ENCODE assay signal across 17 cellular contexts in the genomic region with DNA sequence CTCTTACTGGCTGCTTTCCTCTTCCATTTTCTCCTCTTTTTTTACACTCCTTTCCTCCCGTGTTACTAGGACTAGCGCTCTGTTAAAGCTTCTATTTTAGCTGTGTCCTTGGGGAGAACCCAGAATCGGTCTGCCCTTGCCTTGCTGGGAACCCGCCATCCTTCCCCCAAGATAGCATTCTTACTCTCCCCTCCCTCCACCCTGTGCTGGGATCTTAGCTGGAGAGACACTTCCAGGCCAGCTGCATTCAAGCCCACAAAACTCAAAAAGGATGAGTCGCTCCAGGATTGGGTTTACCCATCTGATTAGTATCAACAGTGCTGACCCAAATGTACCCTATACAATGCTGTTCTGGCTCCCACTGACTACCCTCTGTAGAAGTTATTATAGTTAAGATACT.
"Had no signal": no experiment of that assay in that cellular context is flagged by ENCODE, and none has a peak within 500 bp of the region (broad histone marks: within the 10 kb centered on the region; RNA-seq: fewer than 3 reads in every experiment).

No MANE protein-coding gene starts in this region.

- H3K27ac ChIP-seq: coronary artery, gastrocnemius medialis, neutrophil, sigmoid colon, suprapubic skin, tibial artery, upper lobe of left lung, uterus had no signal

- H3K4me1 ChIP-seq: gastrocnemius medialis, sigmoid colon, suprapubic skin, tibial artery, upper lobe of left lung, uterus had no signal

- DNase-seq: effector CD4-positive, alpha-beta T cell; gastrocnemius medialis; glutamatergic neuron; naive B cell; posterior cingulate gyrus; sigmoid colon; small intestine; stimulated activated CD4-positive, alpha-beta T cell treated with anti-CD3 and anti-CD28 coated beads, Interleukin-2, amount 100 ng/mL, for 48 hours; stimulated activated naive CD8-positive, alpha-beta T cell treated with anti-CD3 and anti-CD28 coated beads, Interleukin-15, Interleukin-2, amounts not matched to agents 100 U/mL and 50 U/mL, for 24 hours; tibial artery; upper lobe of left lung; uterus had no signal

- H3K4me1 Mint-ChIP-seq: naive B cell had no signal

- H3K27ac Mint-ChIP-seq: mesothelial cell of epicardium had no signal

- H3K4me3 ChIP-seq: coronary artery, gastrocnemius medialis, sigmoid colon, suprapubic skin, tibial artery, upper lobe of left lung, uterus had no signal

- H3K27me3 ChIP-seq: gastrocnemius medialis, neutrophil, sigmoid colon, suprapubic skin, tibial artery, upper lobe of left lung, uterus had no signal

- H3K9me3 ChIP-seq: gastrocnemius medialis, neutrophil, sigmoid colon, suprapubic skin, tibial artery, upper lobe of left lung, uterus had no signal

- H3K36me3 ChIP-seq: gastrocnemius medialis, neutrophil, sigmoid colon, suprapubic skin, tibial artery, upper lobe of left lung, uterus had no signal

- H3K9me3 Mint-ChIP-seq: mesothelial cell of epicardium had no signal

- ATAC-seq: gastrocnemius medialis; left lobe of liver; stimulated activated naive CD8-positive, alpha-beta T cell treated with anti-CD3 and anti-CD28 coated beads, Interleukin-15, Interleukin-2, amounts not matched to agents 100 U/mL and 50 U/mL, for 24 hours had no signal

- H3K4me3 Mint-ChIP-seq: mesothelial cell of epicardium had no signal

- H3K36me3 Mint-ChIP-seq: mesothelial cell of epicardium, naive B cell had no signal

- FAIRE-seq: small intestine had no signal
